In genomic region chr3:189714991-189715961, GRCh38 we compare ENCODE assay signal across 9 cellular contexts.
DNase-seq lines count a peak whose midpoint lies in the region; ATAC-seq and TF ChIP-seq lines count a peak whose summit lies in the region.
"Had no signal": no experiment of that assay in that cellular context is flagged by ENCODE, and none has a peak within 500 bp of the region (broad histone marks: within the 10 kb centered on the region; RNA-seq: fewer than 3 reads in every experiment).

No MANE protein-coding gene starts in this region.

- no peak overlapping the region for H3K4me2 ChIP-seq in parathyroid adenoma (ENCODE audit: low read length)

- no peaks in the 10 kb centered on the region for H3K9me3 ChIP-seq in parathyroid adenoma (ENCODE audit: control insufficient read depth, low read length)

- peaks cover 14% of the 10 kb centered on the region for H3K4me1 ChIP-seq in parathyroid adenoma

- DNase-seq in GM13977 (ENCODE audit: low spot score) (peak; percentile 9), brain microvascular endothelial cell (peak; percentile 66), occipital lobe (lab: John Stamatoyannopoulos, UW) (no peak), GM20000 (ENCODE audit: low spot score) (no peak), NCI-H510A (lab: John Stamatoyannopoulos, UW) (no peak)
- DNase-seq: NCI-H1694 treated with DMSO at 0.1 percent for 48 hours had no signal

- H2AFZ ChIP-seq in parathyroid adenoma, result peak overlapping the region; percentile 33

- in situ Hi-C loops in GM13977 (cut with MboI; ENCODE audit: low pct_unique_long_range_greater_than_20kb, low sequenced_read_pairs, unreplicated experiment) (no loop called here), brain microvascular endothelial cell (cut with HindIII; ENCODE audit: low pct_ligation_motif_present, low sequenced_read_pairs) (no loop called here)

- H3K27ac ChIP-seq in brain microvascular endothelial cell (peak overlapping the region; percentile 75), parathyroid adenoma (no peak overlapping the region)

- H3K27me3 ChIP-seq in brain microvascular endothelial cell (replicated peaks) (no peaks in the 10 kb centered on the region), parathyroid adenoma (ENCODE audit: control insufficient read depth, insufficient read depth, low read length) (no peaks in the 10 kb centered on the region)

- TF ChIP-seq CTCF in GM13977 (IDR thresholded peaks at IDR 0.05; ENCODE audit: extremely low read depth, insufficient read depth, missing control alignments) (no peak), brain microvascular endothelial cell (IDR thresholded peaks at IDR 0.05; ENCODE audit: low read depth, low read length, missing control alignments) (no peak), parathyroid adenoma (IDR thresholded peaks at IDR 0.05) (no peak), GM20000 (IDR thresholded peaks at IDR 0.05; ENCODE audit: extremely low read depth, missing control alignments) (no peak)

- ATAC-seq in HG03066 (IDR thresholded peaks at IDR 0.05; ENCODE audit: low read depth, unreplicated experiment) (peak; percentile 36), HG03342 (IDR thresholded peaks at IDR 0.05; ENCODE audit: unreplicated experiment) (no peak)

- H3K79me2 ChIP-seq in parathyroid adenoma, result no peaks in the 10 kb centered on the region

- no peak overlapping the region for H3K9ac ChIP-seq in parathyroid adenoma

- H3K36me3 ChIP-seq in brain microvascular endothelial cell (replicated peaks) (no peaks in the 10 kb centered on the region), parathyroid adenoma (ENCODE audit: control insufficient read depth, insufficient read depth, low read length) (no peaks in the 10 kb centered on the region)

- no peak overlapping the region for H3K4me3 ChIP-seq in brain microvascular endothelial cell (ENCODE audit: low read depth, low read length)
- no peak overlapping the region for H3K4me3 ChIP-seq in parathyroid adenoma (ENCODE audit: low read depth, low read length)

Comparison
In these comparisons a context has a peak if more than half of its experiments do, and no peak if none do; other contexts are left out.
1. DNase-seq: peak in GM13977 (single experiment) and brain microvascular endothelial cell (single experiment); none in occipital lobe (single experiment), GM20000 (single experiment) and NCI-H510A (single experiment).